Comparison of ENCODE assay signal across 8 cellular contexts in genomic region chr1:7940745-7941436, GRCh38. TPM values are rescaled to one million over a fixed set of nuclear protein-coding genes. Genes with fewer than 3 reads are reported as not detected.
A peak's percentile ranks its signal among the peaks of the same experiment; 100 is the strongest.
DNase-seq lines count a peak whose midpoint lies in the region; ATAC-seq, FAIRE-seq and TF ChIP-seq lines count a peak whose summit lies in the region.

TNFRSF9 (minus strand) TSS chr1:7940839; CDS start chr1:7939994, 845 bp downstream.

- H3K27me3 Mint-ChIP-seq in HFFc6 (ENCODE audit: insufficient read depth): peaks cover 30% of the 10 kb centered on the region

- no peak for FAIRE-seq in frontal cortex (lab: Jason Lieb, UNC)

- no peak for ATAC-seq in HG03442 (IDR thresholded peaks at IDR 0.05; ENCODE audit: unreplicated experiment)

- no peak within 1 kb of the TSS for H3K27ac Mint-ChIP-seq in HFFc6

- no peaks in the 10 kb centered on the region for H3K36me3 Mint-ChIP-seq in HFFc6 (ENCODE audit: low read depth)

- H3K4me3 Mint-ChIP-seq in HFFc6: peak within 1 kb of the TSS; percentile 76; the same call in 1 of the 2 replicates

- DNase-seq in HFFc6: no peak
- DNase-seq in activated CD4-positive, alpha-beta T cell treated with anti-CD3 and anti-CD28 coated beads, Interleukin-2, amount 50 U/mL, for 4 hours: peak; percentile 81 to 85
- peak; percentile 60 for DNase-seq in fibroblast of mammary gland (ENCODE audit: low read depth)
- peak; percentile 56 to 70 (median 68) for DNase-seq in stimulated activated CD4-positive, alpha-beta T cell treated with anti-CD3 and anti-CD28 coated beads, TNF-alpha, amount 100 ng/mL, for 4 hours (ENCODE audit: low read depth in 3 of 3)
- DNase-seq in frontal cortex (ENCODE audit: low spot score in 2 of 2): no peak
- no peak for DNase-seq in SW 1271 (lab: John Stamatoyannopoulos, UW)
- no peak for DNase-seq in DMS153 (lab: John Stamatoyannopoulos, UW)

- no peaks in the 10 kb centered on the region for H3K9me3 Mint-ChIP-seq in HFFc6

- TF ChIP-seq CTCF in HFFc6 (IDR thresholded peaks at IDR 0.05): no peak
- no peak for TF ChIP-seq CTCF in fibroblast of mammary gland (conservative IDR thresholded peaks at IDR 0.05; ENCODE audit: control insufficient read depth, insufficient read depth, low read depth, low read length)

- H3K4me3 ChIP-seq in fibroblast of mammary gland (ENCODE audit: control insufficient read depth, low read depth, low read length): no peak within 1 kb of the TSS

- peaks cover 30% of the 10 kb centered on the region for H3K4me1 Mint-ChIP-seq in HFFc6 (ENCODE audit: low read depth)

RNA-seq across cellular contexts. Expression of gene TNFRSF9, which starts in this region (rescaled TPM):
- not detected for total RNA-seq in HFFc6 (2021; fragmentation: NEBNext Ultra II Directional; extraction: Animal tissue kit (Norgen Biotek cat#: 25700))
- total RNA-seq in frontal cortex: not detected

Comparison
In these comparisons a context has a peak if more than half of its experiments do, and no peak if none do; other contexts are left out.
1. DNase-seq: peak in activated CD4-positive, alpha-beta T cell treated with anti-CD3 and anti-CD28 coated beads, Interleukin-2, amount 50 U/mL, for 4 hours (2 of 2), fibroblast of mammary gland (single experiment) and stimulated activated CD4-positive, alpha-beta T cell treated with anti-CD3 and anti-CD28 coated beads, TNF-alpha, amount 100 ng/mL, for 4 hours (3 of 3); none in HFFc6 (single experiment), frontal cortex (0 of 2), SW 1271 (0 of 2) and DMS153 (single experiment).